Comparison of ENCODE assay signal across 8 cellular contexts in the genomic region with DNA sequence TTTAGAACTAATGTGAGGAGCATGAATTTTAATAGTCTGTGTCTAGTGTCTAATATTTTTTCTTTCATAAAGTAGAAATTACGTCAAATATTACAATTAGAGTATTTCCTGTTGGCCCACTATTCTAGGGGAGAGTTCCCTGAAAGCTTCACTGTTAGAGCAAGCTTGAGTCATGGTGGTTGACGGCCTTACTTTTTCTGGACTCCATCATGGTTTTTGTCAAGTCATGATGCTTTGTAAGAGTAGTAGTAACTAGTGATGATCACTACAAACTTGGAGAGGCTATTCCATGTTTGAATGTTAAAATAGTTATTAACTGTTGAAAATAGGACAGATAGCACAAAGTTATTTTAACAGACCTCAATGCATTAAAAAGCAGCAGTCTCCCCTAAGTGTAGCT. TPM values are rescaled to one million over a fixed set of nuclear protein-coding genes. Genes with fewer than 3 reads are reported as not detected.
DNase-seq lines count a peak whose midpoint lies in the region; ATAC-seq and TF ChIP-seq lines count a peak whose summit lies in the region.

No MANE protein-coding gene starts in this region.

- DNase-seq in astrocyte of the spinal cord (ENCODE audit: low read depth, low spot score) (peak; percentile 35), mesendoderm (no peak), medulla oblongata (ENCODE audit: extremely low spot score) (no peak), putamen (ENCODE audit: low spot score) (no peak)
- DNase-seq in effector CD8-positive, alpha-beta T cell (lab: John Stamatoyannopoulos, UW): no peak

- no peak overlapping the region for H3K9ac ChIP-seq in BLaER1
- H3K9ac ChIP-seq in HUES48 (ENCODE audit: low read depth, low read length): no peak overlapping the region
- peak overlapping the region; percentile 20 for H3K9ac ChIP-seq in mesendoderm (ENCODE audit: low read length)

- no CpG with 5 or more reads among the region's 2 CpGs for WGBS in mesendoderm (ENCODE audit: extremely low coverage, insufficient coverage, low lambda C conversion rate)

- H3K4me2 ChIP-seq in BLaER1 (peak overlapping the region; percentile 93), mesendoderm (ENCODE audit: low read length) (peak overlapping the region; percentile 4)

- H3K27me3 ChIP-seq in BLaER1 (no peaks in the 10 kb centered on the region), HUES48 (ENCODE audit: control insufficient read depth, insufficient read depth, low read length) (no peaks in the 10 kb centered on the region; the same call in 1 of the 2 replicates), mesendoderm (ENCODE audit: insufficient read depth, low read length, poor library complexity) (no peaks in the 10 kb centered on the region)

- no peak for TF ChIP-seq CTCF in astrocyte of the spinal cord (IDR thresholded peaks at IDR 0.05; ENCODE audit: low read depth, low read length)

- H3K23ac ChIP-seq in mesendoderm (ENCODE audit: low read length): no peak overlapping the region

- peaks cover 31% of the 10 kb centered on the region for H3K79me2 ChIP-seq in mesendoderm (ENCODE audit: control insufficient read depth, insufficient read depth, low read length)

- ATAC-seq in GM19455 (IDR thresholded peaks at IDR 0.05; ENCODE audit: unreplicated experiment): no peak

- no peak overlapping the region for H2BK15ac ChIP-seq in mesendoderm (replicated peaks; ENCODE audit: low read depth)

- H4K8ac ChIP-seq in mesendoderm (ENCODE audit: low read depth, low read length): no peak overlapping the region

- peak overlapping the region; percentile 15 for H3K56ac ChIP-seq in mesendoderm (ENCODE audit: low read length)

- H2BK5ac ChIP-seq in mesendoderm (ENCODE audit: low read length): no peak overlapping the region

- in situ Hi-C loops in astrocyte of the spinal cord (cut with HindIII; ENCODE audit: low sequenced_read_pairs): no loop called here

- H3K4ac ChIP-seq in mesendoderm (ENCODE audit: low read depth, low read length): no peak overlapping the region

- H3K4me1 ChIP-seq in BLaER1: peaks cover 20% of the 10 kb centered on the region
- H3K4me1 ChIP-seq in HUES48 (ENCODE audit: control insufficient read depth, insufficient read depth, low read length): peaks cover 11% of the 10 kb centered on the region
- no peaks in the 10 kb centered on the region for H3K4me1 ChIP-seq in mesendoderm (ENCODE audit: control insufficient read depth, low read depth, low read length)

- H3K18ac ChIP-seq in mesendoderm (ENCODE audit: low read length): no peak overlapping the region

- no peaks in the 10 kb centered on the region for H3K9me3 ChIP-seq in BLaER1
- no peaks in the 10 kb centered on the region for H3K9me3 ChIP-seq in HUES48 (ENCODE audit: control insufficient read depth, insufficient read depth, low read length)

- H3K36me3 ChIP-seq in BLaER1: peaks cover 43% of the 10 kb centered on the region
- peaks cover 51% of the 10 kb centered on the region for H3K36me3 ChIP-seq in HUES48 (ENCODE audit: control insufficient read depth, insufficient read depth, low read length)
- no peaks in the 10 kb centered on the region for H3K36me3 ChIP-seq in mesendoderm (ENCODE audit: control insufficient read depth, insufficient read depth, low read length)

- H3K27ac ChIP-seq in BLaER1 (no peak overlapping the region), HUES48 (ENCODE audit: low read depth, low read length) (no peak overlapping the region), mesendoderm (ENCODE audit: low read depth, low read length) (no peak overlapping the region)

- H2AK5ac ChIP-seq in mesendoderm (ENCODE audit: low read length): no peak overlapping the region

- peaks cover 6% of the 10 kb centered on the region for H3K79me1 ChIP-seq in mesendoderm (ENCODE audit: low read length)

- H3K4me3 ChIP-seq in BLaER1: peak overlapping the region; percentile 100; the same call in 1 of the 2 replicates
- H3K4me3 ChIP-seq in HUES48 (ENCODE audit: low read depth, low read length): peak overlapping the region; percentile 99
- peak overlapping the region; percentile 98 for H3K4me3 ChIP-seq in astrocyte of the spinal cord (ENCODE audit: low read depth, low read length)
- no peak overlapping the region for H3K4me3 ChIP-seq in mesendoderm (ENCODE audit: low read length)

- no peak overlapping the region for H2BK120ac ChIP-seq in mesendoderm (ENCODE audit: low read depth, low read length)

- no peak overlapping the region for H4K5ac ChIP-seq in mesendoderm (ENCODE audit: low read length)

- H4K20me1 ChIP-seq in BLaER1: peaks cover 53% of the 10 kb centered on the region

RNA-seq across cellular contexts. Expression of a gene that starts 1.7 kb away (rescaled TPM):
- 188 TPM for polyA plus RNA-seq in mesendoderm (2013, experiment 1 of 2)
- 199 TPM for polyA plus RNA-seq in mesendoderm (2013, experiment 2 of 2)

RNA-seq across cellular contexts. Expression of a gene that starts 40.8 kb away (rescaled TPM):
- polyA plus RNA-seq in mesendoderm (2013, experiment 1 of 2): 4.6 TPM
- 4.5 TPM for polyA plus RNA-seq in mesendoderm (2013, experiment 2 of 2)
